8 cellular contexts compared by ENCODE assay signal in the genomic region with DNA sequence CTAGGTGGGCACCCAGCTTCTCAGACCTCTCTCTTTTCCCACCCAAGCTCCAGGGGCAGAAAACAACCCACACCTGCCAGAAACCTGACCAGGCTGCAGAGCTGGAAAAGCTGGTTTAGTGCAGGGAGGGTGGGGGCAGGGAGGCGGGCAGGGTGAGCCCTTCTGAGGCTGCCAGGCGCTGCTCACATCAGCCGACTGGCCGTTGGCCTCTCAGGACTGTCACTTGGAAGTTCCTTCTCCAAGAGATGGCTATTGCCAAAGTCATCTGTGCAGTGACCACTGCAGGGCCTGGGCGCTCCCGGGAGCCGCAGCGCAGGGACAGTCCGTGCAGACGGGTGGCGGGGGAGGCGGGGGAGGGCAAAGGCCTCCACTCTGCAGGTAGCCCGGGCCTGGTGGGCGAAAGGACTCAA.
DNase-seq lines count a peak whose midpoint lies in the region; ATAC-seq and TF ChIP-seq lines count a peak whose summit lies in the region.

No MANE protein-coding gene starts in this region.

- H3K36me3 Mint-ChIP-seq in type B pancreatic cell: no peaks in the 10 kb centered on the region

- 8 to 12% methylated on average over 14 of the region's 14 CpGs for WGBS in lung, 2 donors

- peaks cover 5 to 6% of the 10 kb centered on the region in 2 donors for H3K4me1 ChIP-seq in lung (ENCODE audit: control insufficient read depth in 2 of 2, insufficient read depth in 2 of 2, low read length in 2 of 2)

- H3K9me3 Mint-ChIP-seq in type B pancreatic cell: no peaks in the 10 kb centered on the region

- DNase-seq in DMS153 (lab: John Stamatoyannopoulos, UW) (peak; percentile 75), NCI-H2107 treated with DMSO at 0.1 percent for 48 hours (lab: John Stamatoyannopoulos, UW; ENCODE audit: unreplicated experiment) (peak; percentile 65), coronary artery (ENCODE audit: low spot score) (peak; percentile 84), lung (ENCODE audit: low spot score) (peak; percentile 79), type B pancreatic cell (ENCODE audit: extremely low spot score, unreplicated experiment) (no peak), inferior parietal cortex (ENCODE audit: extremely low spot score) (no peak)
- DNase-seq in stimulated activated CD4-positive, alpha-beta T cell treated with anti-CD3 and anti-CD28 coated beads, Interleukin-2, amount 100 ng/mL, for 24 hours: no peak
- DNase-seq in activated CD8-positive, alpha-beta memory T cell treated with anti-CD3 and anti-CD28 coated beads, Interleukin-2, amount 50 U/mL, for 4 hours: no peak

- H3K4me3 Mint-ChIP-seq in type B pancreatic cell: peak overlapping the region; percentile 80

- TF ChIP-seq CTCF in coronary artery (IDR thresholded peaks at IDR 0.05) (no peak), lung (IDR thresholded peaks at IDR 0.05; ENCODE audit: control extremely low read depth, extremely low read depth) (no peak), type B pancreatic cell (conservative IDR thresholded peaks at IDR 0.05) (no peak)

- H3K27me3 Mint-ChIP-seq in type B pancreatic cell: no peaks in the 10 kb centered on the region

- H3K36me3 ChIP-seq in lung (ENCODE audit: control insufficient read depth in 2 of 2, insufficient read depth in 2 of 2, low read length in 2 of 2): no peaks in the 10 kb centered on the region

- peak overlapping the region; percentile 79 for H3K4me3 ChIP-seq in coronary artery
- peak overlapping the region; percentile 29 for H3K4me3 ChIP-seq in lung

- peak overlapping the region; percentile 94 to 96 for H3K27ac ChIP-seq in coronary artery
- H3K27ac ChIP-seq in lung (ENCODE audit: low read depth in 1 of 2, low read length in 1 of 2): peak overlapping the region; percentile 58 to 97

- peaks cover 11% of the 10 kb centered on the region for H3K4me1 Mint-ChIP-seq in type B pancreatic cell (ENCODE audit: unreplicated experiment)

- peak; percentile 66 for ATAC-seq in lung (ENCODE audit: insufficient read depth, low FRiP score)

- no peaks in the 10 kb centered on the region for H3K27me3 ChIP-seq in lung (ENCODE audit: control insufficient read depth, insufficient read depth)

- H3K27ac Mint-ChIP-seq in type B pancreatic cell: peak overlapping the region; percentile 96

- H3K9me3 ChIP-seq in lung (ENCODE audit: control insufficient read depth in 2 of 2, insufficient read depth in 1 of 2, low read length in 1 of 2): no peaks in the 10 kb centered on the region

Comparison
In these comparisons a context has a peak if more than half of its experiments do, and no peak if none do; other contexts are left out.
1. DNase-seq: peak in DMS153 (single experiment), NCI-H2107 treated with DMSO at 0.1 percent for 48 hours (single experiment), coronary artery (single experiment) and lung (single experiment); none in type B pancreatic cell (single experiment), inferior parietal cortex (single experiment), stimulated activated CD4-positive, alpha-beta T cell treated with anti-CD3 and anti-CD28 coated beads, Interleukin-2, amount 100 ng/mL, for 24 hours (0 of 2) and activated CD8-positive, alpha-beta memory T cell treated with anti-CD3 and anti-CD28 coated beads, Interleukin-2, amount 50 U/mL, for 4 hours (single experiment).